In the genomic region with DNA sequence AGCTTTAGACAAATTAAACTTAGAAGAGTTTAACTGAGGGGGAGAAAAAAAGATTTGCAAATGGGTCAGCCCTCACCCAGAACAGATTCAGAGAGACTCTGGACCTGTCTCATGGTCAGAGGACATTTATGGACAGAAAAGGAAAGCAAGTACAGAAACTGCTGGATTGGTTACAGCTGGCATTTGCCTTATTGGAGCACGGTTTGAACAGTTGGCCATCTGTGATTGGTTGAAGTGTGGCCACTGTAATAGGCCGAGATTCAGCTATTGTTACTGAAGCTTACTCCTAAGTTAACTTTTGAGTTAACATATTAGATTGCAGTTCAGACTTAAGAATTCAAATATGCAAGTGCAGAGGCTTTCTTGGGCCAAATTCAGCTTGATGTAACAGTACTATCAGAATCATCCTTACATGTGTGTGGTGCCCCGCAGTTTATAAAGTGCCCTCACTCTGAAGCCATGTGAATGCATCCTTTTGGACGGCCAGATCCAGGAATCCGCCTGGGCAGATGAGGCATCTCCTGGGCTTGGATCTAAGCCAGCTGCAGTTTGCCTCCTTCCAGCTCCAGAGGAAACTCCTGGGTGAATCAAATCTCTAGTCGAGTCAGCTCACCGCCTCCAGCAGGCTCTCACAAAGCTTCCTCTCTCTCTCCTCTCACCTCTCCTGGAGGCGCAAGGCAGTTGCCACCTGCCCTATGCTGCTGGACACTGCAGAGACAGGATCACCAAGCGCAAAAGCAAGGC, we compare ENCODE assay signal across 16 cellular contexts.
DNase-seq lines count a peak whose midpoint lies in the region; ATAC-seq, FAIRE-seq and TF ChIP-seq lines count a peak whose summit lies in the region.
"Had no signal": no experiment of that assay in that cellular context is flagged by ENCODE, and none has a peak within 500 bp of the region (broad histone marks: within the 10 kb centered on the region; RNA-seq: fewer than 3 reads in every experiment).

No MANE protein-coding gene starts in this region.

- no peak overlapping the region for H3K4me3 Mint-ChIP-seq in activated CD4-positive, alpha-beta T cell treated with anti-CD3 and anti-CD28 coated beads, Interleukin-2, amount 10 ng/mL, durations not matched to agents 7 days and 5 days
- H3K4me3 Mint-ChIP-seq: activated CD4-positive, alpha-beta T cell treated with anti-CD3 and anti-CD28 coated beads for 36 hours; dendritic cell treated with granulocyte-macrophage colony-stimulating factor and Interleukin-4, amounts not matched to agents 40 ng/mL and 50 ng/mL, for 4 days; stimulated activated naive CD8-positive, alpha-beta T cell treated with anti-CD3 and anti-CD28 coated beads, Interleukin-15, amount 100 ng/mL, for 72 hours had no signal

- peak; percentile 64 for FAIRE-seq in HTR-8/SVneo (lab: Jason Lieb, UNC)

- in situ Hi-C loops in astrocyte of the spinal cord (cut with HindIII; ENCODE audit: low sequenced_read_pairs) = no loop called here

- H3K27me3 Mint-ChIP-seq in activated CD4-positive, alpha-beta T cell treated with anti-CD3 and anti-CD28 coated beads, Interleukin-2, amount 10 ng/mL, durations not matched to agents 7 days and 5 days = no peaks in the 10 kb centered on the region
- H3K27me3 Mint-ChIP-seq: activated CD4-positive, alpha-beta T cell treated with anti-CD3 and anti-CD28 coated beads for 36 hours; dendritic cell treated with granulocyte-macrophage colony-stimulating factor and Interleukin-4, amounts not matched to agents 40 ng/mL and 50 ng/mL, for 4 days had no signal

- DNase-seq in AG08396 (ENCODE audit: low spot score) (peak; percentile 23), HTR-8/SVneo (ENCODE audit: insufficient read length, low spot score) (no peak), astrocyte of the spinal cord (ENCODE audit: low read depth, low spot score) (peak; percentile 46), left ventricle myocardium superior (no peak), ureter (ENCODE audit: low spot score) (no peak), NCI-H2029 treated with DMSO at 0.1 percent for 48 hours (lab: John Stamatoyannopoulos, UW) (no peak)
- DNase-seq in activated CD4-positive, alpha-beta T cell treated with anti-CD3 and anti-CD28 coated beads, Interleukin-2, amount 10 ng/mL, durations not matched to agents 7 days and 5 days = no peak
- DNase-seq: activated CD4-positive, alpha-beta T cell treated with anti-CD3 and anti-CD28 coated beads for 36 hours; activated CD8-positive, alpha-beta memory T cell treated with anti-CD3 and anti-CD28 coated beads, Interleukin-2, amount 50 U/mL, for 4 hours; activated gamma-delta T cell; anterior cingulate cortex; NCI-H1694 treated with DMSO at 0.1 percent for 48 hours; SJCRH30; stimulated activated naive CD8-positive, alpha-beta T cell treated with anti-CD3 and anti-CD28 coated beads, Interleukin-15, amount 100 ng/mL, for 72 hours had no signal

- H3K4me3 ChIP-seq in astrocyte of the spinal cord (ENCODE audit: low read depth, low read length) = no peak overlapping the region
- H3K4me3 ChIP-seq: SJCRH30 had no signal

- intact Hi-C loops in left ventricle myocardium superior (cut with micrococcal nuclease) = no loop called here

- H3K9me3 Mint-ChIP-seq in activated CD4-positive, alpha-beta T cell treated with anti-CD3 and anti-CD28 coated beads, Interleukin-2, amount 10 ng/mL, durations not matched to agents 7 days and 5 days = no peaks in the 10 kb centered on the region
- H3K9me3 Mint-ChIP-seq: stimulated activated naive CD8-positive, alpha-beta T cell treated with anti-CD3 and anti-CD28 coated beads, Interleukin-15, amount 100 ng/mL, for 72 hours had no signal

- ATAC-seq in left ventricle myocardium superior (peak; percentile 72), HG03565 (IDR thresholded peaks at IDR 0.05; ENCODE audit: unreplicated experiment) (no peak)
- ATAC-seq: activated CD4-positive, alpha-beta T cell treated with anti-CD3 and anti-CD28 coated beads for 36 hours; stimulated activated naive CD8-positive, alpha-beta T cell treated with anti-CD3 and anti-CD28 coated beads, Interleukin-15, amount 100 ng/mL, for 72 hours had no signal

- POLR2A ChIA-PET in activated CD4-positive, alpha-beta T cell treated with anti-CD3 and anti-CD28 coated beads, Interleukin-2, amount 10 ng/mL, durations not matched to agents 7 days and 5 days (lab: Charles Lee) = no interaction called here

- no peak for TF ChIP-seq CTCF in astrocyte of the spinal cord (IDR thresholded peaks at IDR 0.05; ENCODE audit: low read depth, low read length)

- H3K36me3 Mint-ChIP-seq in activated CD4-positive, alpha-beta T cell treated with anti-CD3 and anti-CD28 coated beads, Interleukin-2, amount 10 ng/mL, durations not matched to agents 7 days and 5 days (ENCODE audit: low read depth) = no peaks in the 10 kb centered on the region

- no peak overlapping the region for H3K27ac Mint-ChIP-seq in activated CD4-positive, alpha-beta T cell treated with anti-CD3 and anti-CD28 coated beads, Interleukin-2, amount 10 ng/mL, durations not matched to agents 7 days and 5 days
- H3K27ac Mint-ChIP-seq: activated CD4-positive, alpha-beta T cell treated with anti-CD3 and anti-CD28 coated beads for 36 hours; dendritic cell treated with granulocyte-macrophage colony-stimulating factor and Interleukin-4, amounts not matched to agents 40 ng/mL and 50 ng/mL, for 4 days had no signal

- no peaks in the 10 kb centered on the region for H3K4me1 Mint-ChIP-seq in activated CD4-positive, alpha-beta T cell treated with anti-CD3 and anti-CD28 coated beads, Interleukin-2, amount 10 ng/mL, durations not matched to agents 7 days and 5 days
- H3K4me1 Mint-ChIP-seq: activated CD4-positive, alpha-beta T cell treated with anti-CD3 and anti-CD28 coated beads for 36 hours; stimulated activated naive CD8-positive, alpha-beta T cell treated with anti-CD3 and anti-CD28 coated beads, Interleukin-15, amount 100 ng/mL, for 72 hours had no signal

- CTCF ChIA-PET in activated CD4-positive, alpha-beta T cell treated with anti-CD3 and anti-CD28 coated beads, Interleukin-2, amount 10 ng/mL, durations not matched to agents 7 days and 5 days (lab: Charles Lee) = no interaction called here

Comparison
In these comparisons a context has a peak if more than half of its experiments do, and no peak if none do; other contexts are left out.
1. DNase-seq: peak in AG08396 (single experiment) and astrocyte of the spinal cord (single experiment); none in HTR-8/SVneo (single experiment), left ventricle myocardium superior (single experiment), ureter (single experiment), activated CD4-positive, alpha-beta T cell treated with anti-CD3 and anti-CD28 coated beads, Interleukin-2, amount 10 ng/mL, durations not matched to agents 7 days and 5 days (single experiment) and NCI-H2029 treated with DMSO at 0.1 percent for 48 hours (single experiment).